1 cellular context compared by ENCODE assay signal in genomic region chr1:41490911-41491310, GRCh38.
TF ChIP-seq lines count a peak whose summit lies in the region.

No MANE protein-coding gene starts in this region.

TF ChIP-seq in H1, 55 proteins besides CTCF, POLR2A, EP300 and RAD21 (continued from another document):
- TF ChIP-seq RNF2 (IDR thresholded peaks at IDR 0.05; ENCODE audit: borderline replicate concordance, low read depth, low read length, missing control alignments, poor library complexity, severe bottlenecking) (no peak), BRCA1 (IDR thresholded peaks at IDR 0.05; ENCODE audit: low read depth, low read length) (no peak), POU5F1 (IDR thresholded peaks at IDR 0.05; ENCODE audit: low read depth, low read length) (no peak), PHF8 (conservative IDR thresholded peaks at IDR 0.05; ENCODE audit: low read depth, low read length) (no peak), NRF1 (IDR thresholded peaks at IDR 0.05; ENCODE audit: low read depth, low read length) (no peak), TBP (IDR thresholded peaks at IDR 0.05; ENCODE audit: low read depth, low read length) (no peak), RFX5 (IDR thresholded peaks at IDR 0.05; ENCODE audit: borderline replicate concordance, low read depth, low read length) (no peak), SP2 (IDR thresholded peaks at IDR 0.05; ENCODE audit: low read length) (no peak), TAF1 (IDR thresholded peaks at IDR 0.05; ENCODE audit: low read depth, low read length) (no peak), SIRT6 (IDR thresholded peaks at IDR 0.05; ENCODE audit: low read length) (no peak), SUZ12 (IDR thresholded peaks at IDR 0.05; ENCODE audit: low read length) (no peak)
